Comparison of ENCODE assay signal across 7 cellular contexts in the genomic region with DNA sequence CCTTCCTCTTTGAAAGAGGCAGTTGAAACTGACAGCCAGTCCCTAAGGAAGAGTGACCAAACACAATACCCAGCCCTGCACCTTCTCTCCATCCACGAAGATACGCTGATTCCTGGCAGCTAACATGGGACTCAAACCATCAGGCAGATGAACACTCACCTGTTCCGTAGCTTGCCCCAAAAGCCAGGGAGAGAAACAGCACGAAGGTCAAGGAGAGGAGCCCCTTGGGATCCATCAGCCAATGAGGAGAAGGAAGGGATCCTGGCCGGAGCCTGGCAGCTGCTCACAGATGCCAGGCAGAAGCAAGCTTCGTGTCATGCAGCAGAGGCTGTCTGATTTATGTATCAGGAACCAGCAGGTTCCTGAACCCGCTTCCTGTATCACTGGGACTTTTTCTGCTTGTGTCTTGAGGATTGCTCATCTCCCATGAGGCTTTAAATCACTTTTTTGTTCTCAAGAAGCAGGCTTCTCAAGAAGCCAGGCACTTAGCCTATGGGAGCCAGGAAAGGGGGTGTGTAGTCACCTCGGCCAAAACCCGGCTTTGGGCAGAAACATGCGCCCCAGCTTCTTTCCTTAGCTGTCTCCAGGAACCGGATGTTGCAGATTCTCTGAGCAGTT. TPM values are rescaled to one million over a fixed set of nuclear protein-coding genes. Genes with fewer than 3 reads are reported as not detected.
A peak's percentile ranks its signal among the peaks of the same experiment; 100 is the strongest.
DNase-seq lines count a peak whose midpoint lies in the region; ATAC-seq lines count a peak whose summit lies in the region.

A gene with protein sequence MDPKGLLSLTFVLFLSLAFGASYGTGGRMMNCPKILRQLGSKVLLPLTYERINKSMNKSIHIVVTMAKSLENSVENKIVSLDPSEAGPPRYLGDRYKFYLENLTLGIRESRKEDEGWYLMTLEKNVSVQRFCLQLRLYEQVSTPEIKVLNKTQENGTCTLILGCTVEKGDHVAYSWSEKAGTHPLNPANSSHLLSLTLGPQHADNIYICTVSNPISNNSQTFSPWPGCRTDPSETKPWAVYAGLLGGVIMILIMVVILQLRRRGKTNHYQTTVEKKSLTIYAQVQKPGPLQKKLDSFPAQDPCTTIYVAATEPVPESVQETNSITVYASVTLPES (minus strand): TSS at position 334 of the 618 bp plus-strand sequence. CDS start 99 bp downstream, at position 235.

- H3K27me3 Mint-ChIP-seq in activated CD4-positive, alpha-beta T cell treated with anti-CD3 and anti-CD28 coated beads, Interleukin-2, amount 10 ng/mL, durations not matched to agents 24 days and 14 days = no peaks in the 10 kb centered on the region
- no peaks in the 10 kb centered on the region for H3K27me3 Mint-ChIP-seq in naive B cell

- peak; percentile 81 for DNase-seq in activated CD4-positive, alpha-beta T cell treated with anti-CD3 and anti-CD28 coated beads, Interleukin-2, amount 10 ng/mL, durations not matched to agents 24 days and 14 days
- peak; percentile 52 for DNase-seq in naive B cell
- DNase-seq in SKM-1 (lab: John Stamatoyannopoulos, UW; ENCODE audit: unreplicated experiment) = no peak
- no peak for DNase-seq in neuronal stem cell (ENCODE audit: low spot score)
- DNase-seq in HuH-7 (ENCODE audit: low spot score) = no peak

- H3K4me3 ChIP-seq in neuronal stem cell (ENCODE audit: low read length in 2 of 2) = no peak within 1 kb of the TSS

- H3K9me3 Mint-ChIP-seq in activated CD4-positive, alpha-beta T cell treated with anti-CD3 and anti-CD28 coated beads, Interleukin-2, amount 10 ng/mL, durations not matched to agents 24 days and 14 days = peaks cover 5% of the 10 kb centered on the region
- H3K9me3 Mint-ChIP-seq in naive B cell = no peaks in the 10 kb centered on the region

- H2AFZ ChIP-seq in neuronal stem cell (ENCODE audit: low read length) = no peak within 1 kb of the TSS

- H2BK120ac ChIP-seq in neuronal stem cell (ENCODE audit: low read depth, low read length) = no peak within 1 kb of the TSS

- H3K36me3 ChIP-seq in neuronal stem cell (replicated peaks in 1 of 2; ENCODE audit: control insufficient read depth in 2 of 2, insufficient read depth in 2 of 2, low read length in 2 of 2) = no peaks in the 10 kb centered on the region

- H3K9ac ChIP-seq in neuronal stem cell (ENCODE audit: low read depth, low read length, poor library complexity) = no peak within 1 kb of the TSS

- WGBS in neuronal stem cell (ENCODE audit: extremely low coverage in 2 of 2, insufficient read length in 2 of 2, insufficient replicate concordance in 1 of 2), 2 donors = no CpG with 5 or more reads among the region's 11 CpGs

- H3K9me3 ChIP-seq in neuronal stem cell (replicated peaks in 1 of 2; ENCODE audit: control insufficient read depth in 2 of 2, insufficient read depth in 1 of 2, low read depth in 1 of 2, low read length in 2 of 2) = no peaks in the 10 kb centered on the region

- no peaks in the 10 kb centered on the region for H3K79me1 ChIP-seq in neuronal stem cell (ENCODE audit: low read depth, low read length)

- no peak within 1 kb of the TSS for H3K23ac ChIP-seq in neuronal stem cell (ENCODE audit: low read depth, low read length, poor library complexity)

- H3K27ac Mint-ChIP-seq in activated CD4-positive, alpha-beta T cell treated with anti-CD3 and anti-CD28 coated beads, Interleukin-2, amount 10 ng/mL, durations not matched to agents 24 days and 14 days = peak within 1 kb of the TSS; percentile 98
- peak within 1 kb of the TSS; percentile 84 to 98 (median 97) for H3K27ac Mint-ChIP-seq in naive B cell

- H3K4ac ChIP-seq in neuronal stem cell (ENCODE audit: low read length) = no peak within 1 kb of the TSS

- no peak within 1 kb of the TSS for H3K4me2 ChIP-seq in neuronal stem cell (ENCODE audit: insufficient read depth, low read length, poor library complexity, severe bottlenecking)

- peaks cover 56% of the 10 kb centered on the region for H3K36me3 Mint-ChIP-seq in activated CD4-positive, alpha-beta T cell treated with anti-CD3 and anti-CD28 coated beads, Interleukin-2, amount 10 ng/mL, durations not matched to agents 24 days and 14 days (ENCODE audit: low read depth)
- H3K36me3 Mint-ChIP-seq in naive B cell = peaks cover 6 to 8% of the 10 kb centered on the region in 2 donors

- no peak within 1 kb of the TSS for H2BK15ac ChIP-seq in neuronal stem cell (ENCODE audit: low read length)

- no peak within 1 kb of the TSS for H2BK5ac ChIP-seq in neuronal stem cell (ENCODE audit: low read length)

- H4K91ac ChIP-seq in neuronal stem cell (ENCODE audit: low read depth, low read length, poor library complexity) = no peak within 1 kb of the TSS

- peak within 1 kb of the TSS; percentile 98 for H3K4me3 Mint-ChIP-seq in activated CD4-positive, alpha-beta T cell treated with anti-CD3 and anti-CD28 coated beads, Interleukin-2, amount 10 ng/mL, durations not matched to agents 24 days and 14 days
- peak within 1 kb of the TSS; percentile 86 to 98 (median 96) for H3K4me3 Mint-ChIP-seq in naive B cell

- no peak within 1 kb of the TSS for H4K8ac ChIP-seq in neuronal stem cell (ENCODE audit: low read depth, low read length)

- peaks cover 0 to 3% (median 0%) of the 10 kb centered on the region in 3 experiments for H3K27me3 ChIP-seq in neuronal stem cell (ENCODE audit: control insufficient read depth in 3 of 3, insufficient read depth in 3 of 3, low read depth in 1 of 3, low read length in 3 of 3)

- no peak within 1 kb of the TSS for H2BK12ac ChIP-seq in neuronal stem cell (ENCODE audit: low read length)

- H3K27ac ChIP-seq in neuronal stem cell (replicated peaks; ENCODE audit: low read length) = no peak within 1 kb of the TSS

- peaks cover 49% of the 10 kb centered on the region for H3K4me1 Mint-ChIP-seq in activated CD4-positive, alpha-beta T cell treated with anti-CD3 and anti-CD28 coated beads, Interleukin-2, amount 10 ng/mL, durations not matched to agents 24 days and 14 days
- H3K4me1 Mint-ChIP-seq in naive B cell = peaks cover 79 to 84% (median 82%) of the 10 kb centered on the region in 3 donors

- intact Hi-C loops in activated CD4-positive, alpha-beta T cell treated with anti-CD3 and anti-CD28 coated beads, Interleukin-2, amount 10 ng/mL, durations not matched to agents 24 days and 14 days (cut with micrococcal nuclease) = loop anchor here (1.0 to 10.0 kb wide), 6 partner anchors 9 to 1632 kb away; a partner anchor contains a TSS

- H3K18ac ChIP-seq in neuronal stem cell (ENCODE audit: low read length) = no peak within 1 kb of the TSS

- no peak within 1 kb of the TSS for H3K14ac ChIP-seq in neuronal stem cell (ENCODE audit: low read length)

- H2AK5ac ChIP-seq in neuronal stem cell (ENCODE audit: low read depth, low read length) = no peak within 1 kb of the TSS

- ATAC-seq in GM19035 (IDR thresholded peaks at IDR 0.05; ENCODE audit: unreplicated experiment) (peak; percentile 43), HG03045 (IDR thresholded peaks at IDR 0.05; ENCODE audit: unreplicated experiment) (peak; percentile 38), naive B cell (ENCODE audit: low read depth in 2 of 2) (peak; percentile 79 to 83)

- no peaks in the 10 kb centered on the region for H3K4me1 ChIP-seq in neuronal stem cell (ENCODE audit: control insufficient read depth in 2 of 2, insufficient read depth in 1 of 2, low read depth in 1 of 2, low read length in 2 of 2)

RNA-seq across cellular contexts. Expression of the gene that starts here (rescaled TPM):
- total RNA-seq in activated CD4-positive, alpha-beta T cell treated with anti-CD3 and anti-CD28 coated beads, Interleukin-2, amount 10 ng/mL, durations not matched to agents 24 days and 14 days = 113 and 114 TPM in 2 replicates
- polyA plus RNA-seq in naive B cell (ENCODE audit: low read depth in 6 of 6) = 10 to 100 TPM; 18.9 to 36.6 (median 23.0) TPM
- not detected for polyA plus RNA-seq in neuronal stem cell (2013, experiment 1 of 2)
- polyA plus RNA-seq in neuronal stem cell (2013, experiment 2 of 2) = not detected

Comparison
In these comparisons a context has a peak if more than half of its experiments do, and no peak if none do; other contexts are left out.
1. DNase-seq: peak in activated CD4-positive, alpha-beta T cell treated with anti-CD3 and anti-CD28 coated beads, Interleukin-2, amount 10 ng/mL, durations not matched to agents 24 days and 14 days (single experiment) and naive B cell (single experiment); none in SKM-1 (single experiment), neuronal stem cell (single experiment) and HuH-7 (single experiment).
2. Peak in every context shown above with its lines, with median percentiles within 50 percentile points of each other: ATAC-seq.